Comparison of ENCODE assay signal across 10 cellular contexts in the genomic region with DNA sequence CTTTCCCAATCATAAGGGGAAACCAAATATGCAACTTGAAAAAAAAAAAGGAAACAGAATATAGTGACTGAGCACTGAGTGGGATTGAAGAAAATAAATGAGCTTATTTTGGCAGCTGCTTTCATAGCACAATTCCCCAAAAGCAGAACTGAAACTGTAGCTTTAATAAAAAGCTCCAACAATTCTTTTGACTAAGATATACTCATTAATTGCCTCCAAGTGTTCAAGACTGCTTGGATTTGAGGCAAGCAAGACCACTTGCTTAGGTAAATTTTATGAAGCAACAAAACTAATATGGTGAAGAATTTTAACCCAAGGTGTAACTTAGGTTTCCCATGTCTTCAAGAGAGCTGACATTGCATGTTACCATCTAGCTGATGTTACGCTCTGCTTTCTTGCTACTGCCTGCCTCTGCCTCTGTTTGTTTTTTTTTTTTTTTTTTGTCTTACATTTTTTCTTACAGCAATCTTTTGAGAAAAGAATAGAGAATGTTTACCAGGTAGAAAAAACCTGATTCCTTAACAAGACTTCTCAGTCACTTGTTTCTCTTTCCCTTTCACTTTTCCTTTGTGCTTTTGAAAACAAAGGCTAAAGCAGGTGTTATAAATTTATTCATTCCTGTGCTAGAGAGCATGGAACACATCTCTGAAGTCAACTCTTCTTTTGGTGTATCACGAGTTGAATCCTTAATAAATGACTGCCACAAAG.
A peak's percentile ranks its signal among the peaks of the same experiment; 100 is the strongest.
DNase-seq lines count a peak whose midpoint lies in the region; ATAC-seq, FAIRE-seq and TF ChIP-seq lines count a peak whose summit lies in the region.
"Had no signal": no experiment of that assay in that cellular context is flagged by ENCODE, and none has a peak within 500 bp of the region (broad histone marks: within the 10 kb centered on the region; RNA-seq: fewer than 3 reads in every experiment).

No MANE protein-coding gene starts in this region.

- no peaks in the 10 kb centered on the region for H3K9me3 ChIP-seq in DOHH2 (ENCODE audit: control insufficient read depth, insufficient read depth, low read length)

- peaks cover 20% of the 10 kb centered on the region for H3F3A ChIP-seq in DOHH2 (ENCODE audit: control insufficient read depth, insufficient read depth)

- H3K27ac ChIP-seq in DOHH2 (ENCODE audit: low read depth, low read length): no peak overlapping the region

- peak overlapping the region; percentile 79 to 92 (median 88) for H3K4me3 Mint-ChIP-seq in immature natural killer cell

- ATAC-seq in GM21381 (IDR thresholded peaks at IDR 0.05; ENCODE audit: unreplicated experiment) (peak; percentile 75), HG03565 (IDR thresholded peaks at IDR 0.05; ENCODE audit: unreplicated experiment) (peak; percentile 84)

- peaks cover 25% of the 10 kb centered on the region for H4K20me1 ChIP-seq in DOHH2 (ENCODE audit: control insufficient read depth, insufficient read depth, low read depth, low read length)

- H3K79me2 ChIP-seq in DOHH2 (ENCODE audit: control insufficient read depth, low read length): no peaks in the 10 kb centered on the region

- peaks cover 15 to 22% of the 10 kb centered on the region in 2 donors for H3K4me1 Mint-ChIP-seq in immature natural killer cell

- H3K36me3 ChIP-seq in DOHH2 (ENCODE audit: control insufficient read depth, low read length): peaks cover 48% of the 10 kb centered on the region

- no peaks in the 10 kb centered on the region for H3K9me3 Mint-ChIP-seq in immature natural killer cell

- POLR2A ChIA-PET in HEK293T (lab: Yijun Ruan, JAX): no interaction called here

- TF ChIP-seq CTCF in DOHH2 (IDR thresholded peaks at IDR 0.05; ENCODE audit: low read depth, low read length, poor library complexity, severe bottlenecking): no peak

- no peak for FAIRE-seq in urothelium cell line (lab: Jason Lieb, UNC)
- FAIRE-seq: keratinocyte had no signal

- H3K4me1 ChIP-seq in DOHH2 (ENCODE audit: control insufficient read depth, low read length): peaks cover 26% of the 10 kb centered on the region

- no peaks in the 10 kb centered on the region for H3K27me3 ChIP-seq in DOHH2 (ENCODE audit: control insufficient read depth, low read length)

- H3K4me3 ChIP-seq in DOHH2 (ENCODE audit: low read length): no peak overlapping the region

- H3K36me3 Mint-ChIP-seq in immature natural killer cell: no peaks in the 10 kb centered on the region

- peak overlapping the region; percentile 72 to 89 (median 84) for H3K27ac Mint-ChIP-seq in immature natural killer cell

- DNase-seq in immature natural killer cell: peak; percentile 12 to 14 (median 13)
- no peak for DNase-seq in NCI-H1930 (lab: John Stamatoyannopoulos, UW)
- DNase-seq in urothelium cell line (ENCODE audit: low spot score): no peak
- no peak for DNase-seq in HEK293T (ENCODE audit: extremely low spot score)
- DNase-seq in iPS-NIHi7 (ENCODE audit: extremely low spot score): no peak
- DNase-seq: activated CD8-positive, alpha-beta memory T cell treated with anti-CD3 and anti-CD28 coated beads, Interleukin-2, amount 50 U/mL, for 4 hours had no signal

- no peaks in the 10 kb centered on the region for H3K9me2 ChIP-seq in DOHH2 (replicated peaks; ENCODE audit: control insufficient read depth, low read length)

- H3K27me3 Mint-ChIP-seq in immature natural killer cell (ENCODE audit: low read depth in 3 of 3): peaks cover 0 to 2% (median 0%) of the 10 kb centered on the region in 3 donors

- peak overlapping the region; percentile 27 for H3K4me2 ChIP-seq in DOHH2 (ENCODE audit: low read length)

- CTCF ChIA-PET in HEK293T (lab: Yijun Ruan, JAX): no interaction called here

TF ChIP-seq in HEK293T, 16 proteins besides CTCF, POLR2A, EP300 and RAD21:
- TF ChIP-seq BHLHE40 (IDR thresholded peaks at IDR 0.05; ENCODE audit: borderline replicate concordance) (no peak), CTBP1 (IDR thresholded peaks at IDR 0.05; ENCODE audit: borderline replicate concordance) (no peak), ZNF384 (IDR thresholded peaks at IDR 0.05) (no peak), HDGF (IDR thresholded peaks at IDR 0.05; ENCODE audit: borderline replicate concordance) (no peak), FOXM1 (IDR thresholded peaks at IDR 0.05; ENCODE audit: borderline replicate concordance) (no peak), NFRKB (IDR thresholded peaks at IDR 0.05) (no peak), LEF1 (IDR thresholded peaks at IDR 0.05; ENCODE audit: borderline replicate concordance) (no peak)

Comparison
In these comparisons a context has a peak if more than half of its experiments do, and no peak if none do; other contexts are left out.
1. DNase-seq: peak in immature natural killer cell (3 of 3); none in NCI-H1930 (0 of 2), urothelium cell line (single experiment), HEK293T (single experiment) and iPS-NIHi7 (single experiment).